Comparison of ENCODE assay signal across 1 cellular context in genomic region chr12:115394498-115395220, GRCh38.
TF ChIP-seq lines count a peak whose summit lies in the region.

No MANE protein-coding gene starts in this region.

TF ChIP-seq in HepG2, 621 proteins besides CTCF, POLR2A, EP300 and RAD21 (continued from another document):
- TF ChIP-seq HMGXB3 (CRISPR knock-in tag; IDR thresholded peaks at IDR 0.05; ENCODE audit: borderline replicate concordance) = no peak
- TF ChIP-seq KLF15 (CRISPR knock-in tag; IDR thresholded peaks at IDR 0.05; ENCODE audit: borderline replicate concordance) = no peak
- TF ChIP-seq PHF8 (CRISPR knock-in tag; IDR thresholded peaks at IDR 0.05) = no peak
- peak; percentile 82; the same call in 1 of the 2 replicates for TF ChIP-seq ATF2 (CRISPR knock-in tag; IDR thresholded peaks at IDR 0.05)
- no peak for TF ChIP-seq ZMYM3 (CRISPR knock-in tag; IDR thresholded peaks at IDR 0.05)
- TF ChIP-seq FOXK1 (CRISPR knock-in tag; IDR thresholded peaks at IDR 0.05; ENCODE audit: borderline replicate concordance, low read depth) = no peak
- no peak for TF ChIP-seq ONECUT2 (CRISPR knock-in tag; IDR thresholded peaks at IDR 0.05)
- TF ChIP-seq ZBTB21 (CRISPR knock-in tag; IDR thresholded peaks at IDR 0.05) = 0 out of 2 replicates have a peak, but pooled peaks have one; percentile 51
- TF ChIP-seq IRF2 (CRISPR knock-in tag; IDR thresholded peaks at IDR 0.05) = no peak
- peak; percentile 53 for TF ChIP-seq FOXA3 (CRISPR knock-in tag; IDR thresholded peaks at IDR 0.05)
- TF ChIP-seq ZNF644 (CRISPR knock-in tag; IDR thresholded peaks at IDR 0.05; ENCODE audit: low read depth) = 0 out of 2 replicates have a peak, but pooled peaks have one; percentile 18
- no peak for TF ChIP-seq ZC3H13 (CRISPR knock-in tag; IDR thresholded peaks at IDR 0.05)
- TF ChIP-seq NPAS2 (CRISPR knock-in tag; IDR thresholded peaks at IDR 0.05; ENCODE audit: borderline replicate concordance) = no peak
- no peak for TF ChIP-seq YY1 (IDR thresholded peaks at IDR 0.05; ENCODE audit: insufficient read depth, insufficient replicate concordance, low read depth, low read length)
- no peak for TF ChIP-seq SRSF1 (optimal IDR thresholded peaks at IDR 0.05; ENCODE audit: low read depth, low read length)
- TF ChIP-seq ZFP36L1 (CRISPR knock-in tag; IDR thresholded peaks at IDR 0.05) = no peak
- TF ChIP-seq AKNA (CRISPR knock-in tag; IDR thresholded peaks at IDR 0.05; ENCODE audit: borderline replicate concordance) = no peak
- peak; percentile 29; the same call in 1 of the 2 replicates for TF ChIP-seq ARID5B (CRISPR knock-in tag; IDR thresholded peaks at IDR 0.05)
- no peak for TF ChIP-seq SOX6 (IDR thresholded peaks at IDR 0.05)
- no peak for TF ChIP-seq SOX6 (CRISPR knock-in tag; IDR thresholded peaks at IDR 0.05)
- TF ChIP-seq MXD3 (CRISPR knock-in tag; IDR thresholded peaks at IDR 0.05) = no peak
- TF ChIP-seq ARID2 (CRISPR knock-in tag; IDR thresholded peaks at IDR 0.05; ENCODE audit: borderline replicate concordance) = no peak
- TF ChIP-seq KMT2B (CRISPR knock-in tag; IDR thresholded peaks at IDR 0.05) = no peak
- no peak for TF ChIP-seq TCF12 (IDR thresholded peaks at IDR 0.05)
- TF ChIP-seq TCF12 (CRISPR knock-in tag; IDR thresholded peaks at IDR 0.05) = no peak
- 0 out of 2 replicates have a peak, but pooled peaks have one; percentile 12 for TF ChIP-seq GATAD2A (CRISPR knock-in tag; IDR thresholded peaks at IDR 0.05)
- 0 out of 2 replicates have a peak, but pooled peaks have one; percentile 16 for TF ChIP-seq ATF7 (IDR thresholded peaks at IDR 0.05)
- TF ChIP-seq ATF7 (CRISPR knock-in tag; IDR thresholded peaks at IDR 0.05) = no peak
- no peak for TF ChIP-seq ZBTB1 (CRISPR knock-in tag; IDR thresholded peaks at IDR 0.05; ENCODE audit: borderline replicate concordance)
TF ChIP-seq in HepG2: peak in this region for 8.
